Comparison of ENCODE assay signal across 37 cellular contexts in the genomic region with DNA sequence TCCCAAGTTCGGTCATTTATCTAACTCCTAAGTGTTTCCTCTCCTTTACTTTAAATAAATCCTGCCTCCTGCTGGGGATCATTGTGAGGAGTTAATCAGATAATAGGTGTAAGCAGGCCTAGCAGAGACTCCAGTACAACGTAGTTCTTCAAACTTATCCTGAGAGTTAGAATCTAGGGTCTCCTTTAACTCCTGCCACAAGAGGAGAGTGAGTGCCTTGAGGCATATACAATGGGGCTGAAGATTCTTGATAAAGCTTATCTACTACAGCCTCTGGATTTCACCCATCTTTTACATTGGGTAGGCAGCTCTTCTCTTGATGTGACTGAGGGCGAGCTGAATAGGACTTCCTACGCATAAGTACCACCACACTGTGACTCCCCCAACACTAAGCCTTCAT.
"Had no signal": no experiment of that assay in that cellular context is flagged by ENCODE, and none has a peak within 500 bp of the region (broad histone marks: within the 10 kb centered on the region; RNA-seq: fewer than 3 reads in every experiment).

No MANE protein-coding gene starts in this region.

- H3K27ac Mint-ChIP-seq: activated CD4-positive, alpha-beta memory T cell treated with anti-CD3 and anti-CD28 coated beads, Interleukin-2, amount 10 ng/mL, durations not matched to agents 7 days and 5 days; activated CD8-positive, alpha-beta memory T cell treated with anti-CD3 and anti-CD28 coated beads, Interleukin-2, amount 10 ng/mL, durations not matched to agents 7 days and 5 days; activated naive CD8-positive, alpha-beta T cell treated with anti-CD3 and anti-CD28 coated beads for 36 hours; activated T-cell treated with anti-CD3 and anti-CD28 coated beads, Interleukin-2, amount 50 U/mL, for 72 hours; activated T-helper 17 cell treated with anti-CD3 and anti-CD28 coated beads, Interleukin-2, amount 50 U/mL, for 72 hours had no signal

- DNase-seq: activated CD4-positive, alpha-beta memory T cell treated with anti-CD3 and anti-CD28 coated beads, Interleukin-2, amount 10 ng/mL, durations not matched to agents 7 days and 5 days; activated CD4-positive, alpha-beta T cell treated with anti-CD3 and anti-CD28 coated beads for 1 hour; activated CD4-positive, alpha-beta T cell treated with anti-CD3 and anti-CD28 coated beads for 48 hours; activated CD4-positive, CD25-positive, alpha-beta regulatory T cell; activated CD8-positive, alpha-beta memory T cell treated with anti-CD3 and anti-CD28 coated beads for 24 hours; activated CD8-positive, alpha-beta memory T cell treated with anti-CD3 and anti-CD28 coated beads, Interleukin-2, amount 10 ng/mL, durations not matched to agents 7 days and 5 days; activated CD8-positive, alpha-beta memory T cell treated with anti-CD3 and anti-CD28 coated beads, Interleukin-2, amount 50 U/mL, for 48 hours; activated effector memory CD4-positive, alpha-beta T cell treated with anti-CD3 and anti-CD28 coated beads, Interleukin-2, amount 50 U/mL, for 16 hours; activated naive CD4-positive, alpha-beta T cell; activated naive CD4-positive, alpha-beta T cell treated with anti-CD3 and anti-CD28 coated beads, Interleukin-2, amount 50 U/mL, for 16 hours; activated naive CD8-positive, alpha-beta T cell treated with anti-CD3 and anti-CD28 coated beads for 36 hours; activated T-cell treated with anti-CD3 and anti-CD28 coated beads, Interleukin-2, amount 50 U/mL, for 1 hour; activated T-cell treated with anti-CD3 and anti-CD28 coated beads, Interleukin-2, amount 50 U/mL, for 72 hours; amniotic stem cell; aorta; brain microvascular endothelial cell; central memory CD4-positive, alpha-beta T cell; Kasumi-1; KG1; MG63; NCI-H1048; NCI-H1105 treated with DMSO at 0.1 percent for 48 hours; NCI-H1436; NCI-H1694; NCI-H1930; NCI-H2081 treated with DMSO at 0.1 percent for 48 hours; NCI-H226; NCI-H446 treated with DMSO at 0.1 percent for 48 hours; NCI-H524; NCI-H69; NK-92 treated with Interleukin-12 subunit alpha and Interleukin-12 subunit beta, amount 100 ng/mL, for 24 hours; PC-3; T1000; WERI-Rb-1 had no signal

- ATAC-seq: activated CD8-positive, alpha-beta memory T cell treated with anti-CD3 and anti-CD28 coated beads, Interleukin-2, amount 10 ng/mL, durations not matched to agents 7 days and 5 days; activated T-cell treated with anti-CD3 and anti-CD28 coated beads, Interleukin-2, amount 50 U/mL, for 72 hours; activated T-helper 17 cell treated with anti-CD3 and anti-CD28 coated beads, Interleukin-2, amount 50 U/mL, for 72 hours; PC-3; Right ventricle myocardium inferior had no signal

- H3K4me1 Mint-ChIP-seq: activated T-helper 17 cell treated with anti-CD3 and anti-CD28 coated beads, Interleukin-2, amount 50 U/mL, for 72 hours had no signal

- H3K36me3 Mint-ChIP-seq: activated CD8-positive, alpha-beta memory T cell treated with anti-CD3 and anti-CD28 coated beads, Interleukin-2, amount 10 ng/mL, durations not matched to agents 7 days and 5 days; activated naive CD8-positive, alpha-beta T cell treated with anti-CD3 and anti-CD28 coated beads for 36 hours had no signal

- H3K27ac ChIP-seq: brain microvascular endothelial cell, RWPE1, WERI-Rb-1 had no signal

- H3K9me3 Mint-ChIP-seq: activated CD4-positive, alpha-beta memory T cell treated with anti-CD3 and anti-CD28 coated beads, Interleukin-2, amount 10 ng/mL, durations not matched to agents 7 days and 5 days; activated naive CD8-positive, alpha-beta T cell treated with anti-CD3 and anti-CD28 coated beads for 36 hours; activated T-cell treated with anti-CD3 and anti-CD28 coated beads, Interleukin-2, amount 50 U/mL, for 72 hours; activated T-helper 17 cell treated with anti-CD3 and anti-CD28 coated beads, Interleukin-2, amount 50 U/mL, for 72 hours had no signal

- H3K9me3 ChIP-seq: MG63 had no signal

- H3K36me3 ChIP-seq: brain microvascular endothelial cell, MG63, WERI-Rb-1 had no signal

- H3K4me3 Mint-ChIP-seq: activated CD4-positive, alpha-beta memory T cell treated with anti-CD3 and anti-CD28 coated beads, Interleukin-2, amount 10 ng/mL, durations not matched to agents 7 days and 5 days; activated CD8-positive, alpha-beta memory T cell treated with anti-CD3 and anti-CD28 coated beads, Interleukin-2, amount 10 ng/mL, durations not matched to agents 7 days and 5 days; activated naive CD8-positive, alpha-beta T cell treated with anti-CD3 and anti-CD28 coated beads for 36 hours; activated T-cell treated with anti-CD3 and anti-CD28 coated beads, Interleukin-2, amount 50 U/mL, for 72 hours; activated T-helper 17 cell treated with anti-CD3 and anti-CD28 coated beads, Interleukin-2, amount 50 U/mL, for 72 hours had no signal

- H3K27me3 ChIP-seq: MG63 had no signal

- H3K4me3 ChIP-seq: MG63 had no signal
